ENCODE assay signal across 10 cellular contexts in genomic region chr19:2469102-2469914, GRCh38. TPM values are rescaled to one million over a fixed set of nuclear protein-coding genes. Genes with fewer than 3 reads are reported as not detected.
DNase-seq lines count a peak whose midpoint lies in the region; ATAC-seq, FAIRE-seq and TF ChIP-seq lines count a peak whose summit lies in the region.
"Had no signal": no experiment of that assay in that cellular context is flagged by ENCODE, and none has a peak within 500 bp of the region (broad histone marks: within the 10 kb centered on the region; RNA-seq: fewer than 3 reads in every experiment).

No MANE protein-coding gene starts in this region.

- H2AFZ ChIP-seq in endothelial cell of umbilical vein (ENCODE audit: low read depth, low read length) (no peak overlapping the region), smooth muscle cell (ENCODE audit: low read depth) (no peak overlapping the region)

- no peaks in the 10 kb centered on the region for H3K9me3 ChIP-seq in endothelial cell of umbilical vein (replicated peaks; ENCODE audit: control insufficient read depth, insufficient read depth, low read length)
- no peaks in the 10 kb centered on the region for H3K9me3 ChIP-seq in smooth muscle cell (replicated peaks; ENCODE audit: low read depth)
- H3K9me3 ChIP-seq in CD4-positive, alpha-beta T cell (ENCODE audit: control insufficient read depth, low read length): no peaks in the 10 kb centered on the region
- H3K9me3 ChIP-seq in T-helper 17 cell (ENCODE audit: control insufficient read depth, low read length, poor library complexity, severe bottlenecking): no peaks in the 10 kb centered on the region
- H3K9me3 ChIP-seq: gastrocnemius medialis had no signal

- no peaks in the 10 kb centered on the region for H4K20me1 ChIP-seq in endothelial cell of umbilical vein (replicated peaks; ENCODE audit: control insufficient read depth, extremely low read depth, insufficient read depth, low read length)
- no peaks in the 10 kb centered on the region for H4K20me1 ChIP-seq in smooth muscle cell (ENCODE audit: low read depth)

- H3K27me3 ChIP-seq in endothelial cell of umbilical vein (ENCODE audit: control insufficient read depth in 2 of 2, insufficient read depth in 2 of 2, low read length in 2 of 2) (no peaks in the 10 kb centered on the region), smooth muscle cell (ENCODE audit: low read depth) (no peaks in the 10 kb centered on the region)
- H3K27me3 ChIP-seq in CD4-positive, alpha-beta T cell (ENCODE audit: control insufficient read depth, insufficient read depth, low read length): no peaks in the 10 kb centered on the region
- H3K27me3 ChIP-seq: gastrocnemius medialis had no signal

- peaks cover 5% of the 10 kb centered on the region for H3K4me1 Mint-ChIP-seq in CD4-positive, alpha-beta T cell (ENCODE audit: low read depth)
- H3K4me1 Mint-ChIP-seq in T-helper 17 cell: no peaks in the 10 kb centered on the region

- no peaks in the 10 kb centered on the region for H3K79me2 ChIP-seq in endothelial cell of umbilical vein (ENCODE audit: control insufficient read depth, insufficient read depth, low read length)
- no peaks in the 10 kb centered on the region for H3K79me2 ChIP-seq in smooth muscle cell (ENCODE audit: low read depth)

- no peak overlapping the region for H3K4me3 ChIP-seq in endothelial cell of umbilical vein (replicated peaks in 1 of 3; ENCODE audit: insufficient read depth in 1 of 3, low read depth in 1 of 3, low read length in 3 of 3)
- no peak overlapping the region for H3K4me3 ChIP-seq in smooth muscle cell
- H3K4me3 ChIP-seq: gastrocnemius medialis had no signal

- dilution Hi-C loops in endothelial cell of umbilical vein (cut with MboI; ENCODE audit: extremely low pct_ligation_motif_present, low sequenced_read_pairs): no loop called here

- intact Hi-C loops in endothelial cell of umbilical vein (cut with micrococcal nuclease): no loop called here
- intact Hi-C loops in CD4-positive, alpha-beta T cell (cut with DNase I, micrococcal nuclease): no loop called here

- no peak for TF ChIP-seq POLR2A in endothelial cell of umbilical vein (IDR thresholded peaks at IDR 0.05; ENCODE audit: low read depth, low read length)

- no peaks in the 10 kb centered on the region for H3K36me3 ChIP-seq in endothelial cell of umbilical vein (ENCODE audit: control insufficient read depth in 2 of 2, extremely low read depth in 1 of 2, insufficient read depth in 2 of 2, low read length in 2 of 2)
- no peaks in the 10 kb centered on the region for H3K36me3 ChIP-seq in smooth muscle cell (ENCODE audit: low read depth)
- H3K36me3 ChIP-seq: gastrocnemius medialis had no signal

- H3K9me3 Mint-ChIP-seq in CD4-positive, alpha-beta T cell: no peaks in the 10 kb centered on the region
- H3K9me3 Mint-ChIP-seq: T-cell had no signal

- H3K27me3 Mint-ChIP-seq in CD4-positive, alpha-beta T cell: no peaks in the 10 kb centered on the region
- no peaks in the 10 kb centered on the region for H3K27me3 Mint-ChIP-seq in T-helper 17 cell
- H3K27me3 Mint-ChIP-seq: T-cell had no signal

- FAIRE-seq in endothelial cell of umbilical vein (lab: Jason Lieb, UNC): peak; percentile 87

- H3K9ac ChIP-seq in endothelial cell of umbilical vein (replicated peaks; ENCODE audit: extremely low read depth, insufficient read depth, low read length) (no peak overlapping the region), smooth muscle cell (ENCODE audit: low read depth) (no peak overlapping the region)

- H3K4me1 ChIP-seq in endothelial cell of umbilical vein (ENCODE audit: control insufficient read depth, extremely low read depth, insufficient read depth, low read length) (peaks cover 17% of the 10 kb centered on the region), smooth muscle cell (ENCODE audit: low read depth) (no peaks in the 10 kb centered on the region)
- H3K4me1 ChIP-seq: gastrocnemius medialis had no signal

- no peak for TF ChIP-seq CTCF in endothelial cell of umbilical vein (IDR thresholded peaks at IDR 0.05; ENCODE audit: extremely low read depth in 1 of 2, insufficient read depth in 1 of 2, low read depth in 1 of 2, low read length in 2 of 2)
- no peak for TF ChIP-seq CTCF in smooth muscle cell (IDR thresholded peaks at IDR 0.05; ENCODE audit: borderline replicate concordance, insufficient read depth, poor library complexity, severe bottlenecking)
- no peak for TF ChIP-seq CTCF in CD4-positive, alpha-beta T cell (IDR thresholded peaks at IDR 0.05)

- peak; percentile 69 for DNase-seq in activated CD4-positive, alpha-beta T cell treated with anti-CD3 and anti-CD28 coated beads for 48 hours
- DNase-seq in activated CD4-positive, alpha-beta T cell treated with anti-CD3 and anti-CD28 coated beads, Interleukin-2, amount 50 U/mL, for 1 hour: no peak
- DNase-seq in OCI-M1 (lab: John Stamatoyannopoulos, UW) (peak; percentile 15), endothelial cell of umbilical vein (ENCODE audit: low read depth, low spot score) (peak; percentile 39), smooth muscle cell (lab: John Stamatoyannopoulos, UW; ENCODE audit: unreplicated experiment) (no peak), T-helper 17 cell (no peak)
- DNase-seq in CD4-positive, alpha-beta T cell: no peak
- DNase-seq: gastrocnemius medialis had no signal

- peak overlapping the region; percentile 1 for H3K27ac ChIP-seq in endothelial cell of umbilical vein (ENCODE audit: insufficient read depth, low read depth, low read length)
- H3K27ac ChIP-seq in smooth muscle cell (ENCODE audit: low read depth): peak overlapping the region; percentile 79
- H3K27ac ChIP-seq in CD4-positive, alpha-beta T cell (ENCODE audit: low read depth, low read length): no peak overlapping the region
- H3K27ac ChIP-seq: gastrocnemius medialis had no signal

- no peaks in the 10 kb centered on the region for H3K36me3 Mint-ChIP-seq in CD4-positive, alpha-beta T cell (ENCODE audit: low read depth)
- no peaks in the 10 kb centered on the region for H3K36me3 Mint-ChIP-seq in T-helper 17 cell (ENCODE audit: low read depth)
- H3K36me3 Mint-ChIP-seq: T-cell had no signal

- no peak overlapping the region for H3K4me3 Mint-ChIP-seq in CD4-positive, alpha-beta T cell
- H3K4me3 Mint-ChIP-seq in T-helper 17 cell: no peak overlapping the region
- H3K4me3 Mint-ChIP-seq: T-cell had no signal

- H3F3A ChIP-seq in smooth muscle cell (ENCODE audit: low read depth): no peaks in the 10 kb centered on the region

- 26% methylated on average over 23 of the region's 23 CpGs for WGBS in smooth muscle cell (ENCODE audit: low lambda C conversion rate)

- POLR2A ChIA-PET in endothelial cell of umbilical vein (lab: Charles Lee): interaction anchor here (0.6 kb wide), 1 partner anchor 33 kb away, joined by 9 read pairs; no protein-coding TSS in a partner anchor
- POLR2A ChIA-PET in CD4-positive, alpha-beta T cell (lab: Charles Lee): no interaction called here

- H3K4me2 ChIP-seq in endothelial cell of umbilical vein (ENCODE audit: insufficient read depth, low read length): no peak overlapping the region
- H3K4me2 ChIP-seq in smooth muscle cell: peak overlapping the region; percentile 8

- BruUV-seq in endothelial cell of umbilical vein (replicated peaks; lab: Mats Ljungman, UMichigan): no TSS peak

- H3K27ac Mint-ChIP-seq in CD4-positive, alpha-beta T cell: no peak overlapping the region
- H3K27ac Mint-ChIP-seq in T-helper 17 cell: no peak overlapping the region

- CTCF ChIA-PET in endothelial cell of umbilical vein (lab: Charles Lee): interaction anchor here (0.9 to 11.2 kb wide), 6 partner anchors 75 to 313 kb away, joined by 3 to 209 read pairs (median 6); no protein-coding TSS in a partner anchor
- CTCF ChIA-PET in CD4-positive, alpha-beta T cell (lab: Charles Lee): interaction anchor here (1.1 to 9.5 kb wide), 4 partner anchors 142 to 168 kb away, joined by 3 to 57 read pairs (median 9); no protein-coding TSS in a partner anchor

- no peak for ATAC-seq in CD4-positive, alpha-beta T cell (ENCODE audit: poor library complexity)
- ATAC-seq in GM18498 (IDR thresholded peaks at IDR 0.05; ENCODE audit: unreplicated experiment) (no peak), T-helper 17 cell (no peak)
- ATAC-seq: T-cell had no signal

- no peaks in the 10 kb centered on the region for H3K9me1 ChIP-seq in endothelial cell of umbilical vein (replicated peaks; ENCODE audit: control insufficient read depth, extremely low read depth, insufficient read depth, low read length)

RNA-seq across cellular contexts. Expression of gene GADD45B, which starts 6.6 kb away (rescaled TPM):
- total RNA-seq in endothelial cell of umbilical vein (61.3 and 75.9 TPM in 2 replicates), smooth muscle cell (252 and 326 TPM in 2 replicates), T-helper 17 cell (100 to 1,000 TPM; 120 to 135 TPM)
- polyA plus RNA-seq in endothelial cell of umbilical vein (249 and 267 TPM in 2 replicates), smooth muscle cell (435 and 533 TPM in 2 replicates)
- polyA plus RNA-seq in endothelial cell of umbilical vein (2011; cell fraction: cytosol; rRNA removed): 162 and 222 TPM in 2 replicates
- 291 and 446 TPM in 2 replicates for polyA plus RNA-seq in endothelial cell of umbilical vein (2011; cell fraction: nucleus; rRNA removed)
- polyA plus RNA-seq in endothelial cell of umbilical vein (2012): 38.1 and 69.3 TPM in 2 replicates
- polyA minus RNA-seq in endothelial cell of umbilical vein: 101 and 128 TPM in 2 replicates
- polyA minus RNA-seq in endothelial cell of umbilical vein (2011; cell fraction: cytosol; rRNA and poly(A)+ RNA removed): 61.3 TPM
- polyA minus RNA-seq in endothelial cell of umbilical vein (2011; cell fraction: nucleus; rRNA and poly(A)+ RNA removed): 110 and 238 TPM in 2 replicates
- total RNA-seq in CD4-positive, alpha-beta T cell: 100 to 1,000 TPM; 284 to 285 TPM

RNA-seq across cellular contexts. Expression of gene LMNB2, which starts 12.5 kb away (rescaled TPM):
- total RNA-seq in endothelial cell of umbilical vein (147 and 153 TPM in 2 replicates), smooth muscle cell (21.7 and 25.5 TPM in 2 replicates), T-helper 17 cell (10 to 100 TPM; 13.1 to 16.0 TPM)
- polyA plus RNA-seq in endothelial cell of umbilical vein (176 and 203 TPM in 2 replicates), smooth muscle cell (29.5 and 41.8 TPM in 2 replicates)
- polyA plus RNA-seq in endothelial cell of umbilical vein (2011; cell fraction: cytosol; rRNA removed): 120 and 155 TPM in 2 replicates
- polyA plus RNA-seq in endothelial cell of umbilical vein (2011; cell fraction: nucleus; rRNA removed): 93.4 and 108 TPM in 2 replicates
- polyA plus RNA-seq in endothelial cell of umbilical vein (2012): 104 and 106 TPM in 2 replicates
- polyA minus RNA-seq in endothelial cell of umbilical vein: 116 and 121 TPM in 2 replicates
- polyA minus RNA-seq in endothelial cell of umbilical vein (2011; cell fraction: cytosol; rRNA and poly(A)+ RNA removed): 46.2 TPM
- 22.7 and 25.8 TPM in 2 replicates for polyA minus RNA-seq in endothelial cell of umbilical vein (2011; cell fraction: nucleus; rRNA and poly(A)+ RNA removed)
- 1 to 10 TPM; 9.7 to 10.0 TPM for total RNA-seq in CD4-positive, alpha-beta T cell

RNA-seq across cellular contexts. Expression of gene TIMM13, which starts 41.9 kb away (rescaled TPM):
- total RNA-seq in endothelial cell of umbilical vein (148 and 160 TPM in 2 replicates), smooth muscle cell (14.1 and 20.0 TPM in 2 replicates), T-helper 17 cell (10 to 100 TPM; 22.3 to 27.8 TPM)
- polyA plus RNA-seq in endothelial cell of umbilical vein (154 and 217 TPM in 2 replicates), smooth muscle cell (107 and 119 TPM in 2 replicates)
- 66.4 and 92.1 TPM in 2 replicates for polyA plus RNA-seq in endothelial cell of umbilical vein (2011; cell fraction: cytosol; rRNA removed)
- 25.2 and 31.1 TPM in 2 replicates for polyA plus RNA-seq in endothelial cell of umbilical vein (2011; cell fraction: nucleus; rRNA removed)
- 78.7 and 130 TPM in 2 replicates for polyA plus RNA-seq in endothelial cell of umbilical vein (2012)
- 17.0 and 23.7 TPM in 2 replicates for polyA minus RNA-seq in endothelial cell of umbilical vein
- polyA minus RNA-seq in endothelial cell of umbilical vein (2011; cell fraction: cytosol; rRNA and poly(A)+ RNA removed): 63.0 TPM
- polyA minus RNA-seq in endothelial cell of umbilical vein (2011; cell fraction: nucleus; rRNA and poly(A)+ RNA removed): 9.9 and 17.0 TPM in 2 replicates
- 10 to 100 TPM; 17.3 to 22.3 TPM for total RNA-seq in CD4-positive, alpha-beta T cell

Comparison
In these comparisons a context has a peak if more than half of its experiments do, and no peak if none do; other contexts are left out.
1. DNase-seq: peak in activated CD4-positive, alpha-beta T cell treated with anti-CD3 and anti-CD28 coated beads for 48 hours (single experiment), OCI-M1 (single experiment) and endothelial cell of umbilical vein (single experiment); none in activated CD4-positive, alpha-beta T cell treated with anti-CD3 and anti-CD28 coated beads, Interleukin-2, amount 50 U/mL, for 1 hour (single experiment), smooth muscle cell (single experiment), CD4-positive, alpha-beta T cell (0 of 10) and T-helper 17 cell (0 of 3).